12 cellular contexts compared by ENCODE assay signal in the genomic region with DNA sequence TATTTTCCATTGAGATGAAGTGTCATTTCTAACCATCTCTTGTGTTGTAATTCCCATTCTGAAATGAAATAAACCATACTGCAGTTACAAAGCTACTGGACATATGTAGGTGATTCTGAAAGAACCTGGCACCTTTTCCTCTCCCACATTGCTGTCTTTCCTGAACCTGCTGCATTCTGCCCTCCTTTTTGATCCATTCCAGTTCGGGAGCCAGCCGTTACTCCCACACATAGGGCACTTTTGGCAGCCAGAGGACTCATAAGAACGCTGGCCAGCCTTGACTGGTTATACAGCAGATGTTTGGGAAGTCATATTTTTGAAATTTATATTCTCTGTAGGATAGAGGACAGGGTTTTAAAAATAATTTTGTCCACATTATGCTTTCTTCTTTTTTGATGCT.
DNase-seq lines count a peak whose midpoint lies in the region; ATAC-seq lines count a peak whose summit lies in the region.
"Had no signal": no experiment of that assay in that cellular context is flagged by ENCODE, and none has a peak within 500 bp of the region (broad histone marks: within the 10 kb centered on the region; RNA-seq: fewer than 3 reads in every experiment).

No MANE protein-coding gene starts in this region.

- intact Hi-C loops in Right ventricle myocardium superior (cut with DNase I): no loop called here

- no peak for ATAC-seq in GM18498 (IDR thresholded peaks at IDR 0.05; ENCODE audit: unreplicated experiment)
- ATAC-seq in Right ventricle myocardium superior (ENCODE audit: poor library complexity): no peak
- ATAC-seq: CD8-positive, alpha-beta T cell; GM23338 had no signal

- peak; percentile 20 for DNase-seq in DMS 273 treated with DMSO at 0.1 percent for 48 hours (lab: John Stamatoyannopoulos, UW)
- peak; percentile 76 for DNase-seq in NCI-H446 treated with DMSO at 0.1 percent for 48 hours (lab: John Stamatoyannopoulos, UW)
- peak; percentile 11 for DNase-seq in occipital lobe (lab: John Stamatoyannopoulos, UW)
- DNase-seq in Right ventricle myocardium superior: no peak
- no peak for DNase-seq in HK-2 (ENCODE audit: unreplicated experiment)
- DNase-seq: Calu3, GDM1, HCEC 1CT, IMR-90 had no signal

Comparison
In these comparisons a context has a peak if more than half of its experiments do, and no peak if none do; other contexts are left out.
1. DNase-seq: peak in DMS 273 treated with DMSO at 0.1 percent for 48 hours (single experiment), NCI-H446 treated with DMSO at 0.1 percent for 48 hours (single experiment) and occipital lobe (single experiment); none in Right ventricle myocardium superior (single experiment) and HK-2 (single experiment).